In genomic region chr18:48834421-48835011, GRCh38 we compare ENCODE assay signal across 8 cellular contexts.
A peak's percentile ranks its signal among the peaks of the same experiment; 100 is the strongest.
DNase-seq lines count a peak whose midpoint lies in the region; ATAC-seq lines count a peak whose summit lies in the region.

No MANE protein-coding gene starts in this region.

- H3K9me3 Mint-ChIP-seq in memory B cell: no peaks in the 10 kb centered on the region

- DNase-seq in DMS79 (lab: John Stamatoyannopoulos, UW) (peak; percentile 23), KG1 (lab: John Stamatoyannopoulos, UW) (peak; percentile 47), cerebellum (ENCODE audit: low spot score) (peak; percentile 85), memory B cell (ENCODE audit: low spot score in 2 of 2) (peak; percentile 11 to 34), SHP77 treated with DMSO at 0.1 percent for 48 hours (lab: John Stamatoyannopoulos, UW) (no peak)
- peak; percentile 50 to 67 for DNase-seq in activated CD4-positive, alpha-beta T cell treated with anti-CD3 and anti-CD28 coated beads for 24 hours (ENCODE audit: low read depth in 2 of 2)
- DNase-seq in stimulated activated CD8-positive, alpha-beta memory T cell treated with anti-CD3 and anti-CD28 coated beads, Interleukin-4, amount 100 ng/mL, for 24 hours (ENCODE audit: low read depth): peak; percentile 65

- no peaks in the 10 kb centered on the region for H3K36me3 Mint-ChIP-seq in memory B cell

- peak overlapping the region; percentile 85 for H3K4me3 Mint-ChIP-seq in memory B cell

- H3K4me1 Mint-ChIP-seq in memory B cell: peaks cover 24% of the 10 kb centered on the region

- no peaks in the 10 kb centered on the region for H3K27me3 Mint-ChIP-seq in memory B cell

- peak overlapping the region; percentile 87 for H3K27ac Mint-ChIP-seq in memory B cell

- ATAC-seq in GM21619 (IDR thresholded peaks at IDR 0.05; ENCODE audit: unreplicated experiment) (peak; percentile 62), memory B cell (ENCODE audit: low read depth) (peak; percentile 59)
